In the genomic region with DNA sequence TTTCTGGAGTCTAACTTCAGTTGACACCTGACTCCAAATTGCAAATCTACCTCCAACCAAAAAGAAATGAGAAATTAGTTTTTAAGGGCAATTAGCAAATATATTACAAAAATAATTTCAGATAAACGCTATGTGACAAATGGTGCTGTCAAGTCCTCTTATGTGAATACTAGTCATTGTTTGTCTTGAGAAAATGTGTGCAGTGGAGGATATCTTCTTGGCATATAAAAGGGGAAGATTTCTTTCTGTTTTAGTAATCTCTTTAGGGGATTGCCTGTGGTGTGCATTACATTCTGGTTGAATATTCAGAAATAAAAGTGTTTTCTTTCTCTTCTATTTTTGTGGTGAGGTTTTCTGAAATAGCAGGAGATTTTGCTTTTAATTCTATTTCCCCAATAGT, we compare ENCODE assay signal across 1 cellular context.
A peak's percentile ranks its signal among the peaks of the same experiment; 100 is the strongest.
TF ChIP-seq lines count a peak whose summit lies in the region.

No MANE protein-coding gene starts in this region.

TF ChIP-seq in GM12878, 131 proteins besides CTCF, POLR2A, EP300 and RAD21 (continued from another document and continues in another):
- TF ChIP-seq, protein P1, sequence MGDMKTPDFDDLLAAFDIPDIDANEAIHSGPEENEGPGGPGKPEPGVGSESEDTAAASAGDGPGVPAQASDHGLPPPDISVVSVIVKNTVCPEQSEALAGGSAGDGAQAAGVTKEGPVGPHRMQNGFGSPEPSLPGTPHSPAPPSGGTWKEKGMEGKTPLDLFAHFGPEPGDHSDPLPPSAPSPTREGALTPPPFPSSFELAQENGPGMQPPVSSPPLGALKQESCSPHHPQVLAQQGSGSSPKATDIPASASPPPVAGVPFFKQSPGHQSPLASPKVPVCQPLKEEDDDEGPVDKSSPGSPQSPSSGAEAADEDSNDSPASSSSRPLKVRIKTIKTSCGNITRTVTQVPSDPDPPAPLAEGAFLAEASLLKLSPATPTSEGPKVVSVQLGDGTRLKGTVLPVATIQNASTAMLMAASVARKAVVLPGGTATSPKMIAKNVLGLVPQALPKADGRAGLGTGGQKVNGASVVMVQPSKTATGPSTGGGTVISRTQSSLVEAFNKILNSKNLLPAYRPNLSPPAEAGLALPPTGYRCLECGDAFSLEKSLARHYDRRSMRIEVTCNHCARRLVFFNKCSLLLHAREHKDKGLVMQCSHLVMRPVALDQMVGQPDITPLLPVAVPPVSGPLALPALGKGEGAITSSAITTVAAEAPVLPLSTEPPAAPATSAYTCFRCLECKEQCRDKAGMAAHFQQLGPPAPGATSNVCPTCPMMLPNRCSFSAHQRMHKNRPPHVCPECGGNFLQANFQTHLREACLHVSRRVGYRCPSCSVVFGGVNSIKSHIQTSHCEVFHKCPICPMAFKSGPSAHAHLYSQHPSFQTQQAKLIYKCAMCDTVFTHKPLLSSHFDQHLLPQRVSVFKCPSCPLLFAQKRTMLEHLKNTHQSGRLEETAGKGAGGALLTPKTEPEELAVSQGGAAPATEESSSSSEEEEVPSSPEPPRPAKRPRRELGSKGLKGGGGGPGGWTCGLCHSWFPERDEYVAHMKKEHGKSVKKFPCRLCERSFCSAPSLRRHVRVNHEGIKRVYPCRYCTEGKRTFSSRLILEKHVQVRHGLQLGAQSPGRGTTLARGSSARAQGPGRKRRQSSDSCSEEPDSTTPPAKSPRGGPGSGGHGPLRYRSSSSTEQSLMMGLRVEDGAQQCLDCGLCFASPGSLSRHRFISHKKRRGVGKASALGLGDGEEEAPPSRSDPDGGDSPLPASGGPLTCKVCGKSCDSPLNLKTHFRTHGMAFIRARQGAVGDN (IDR thresholded peaks at IDR 0.05), result peak; percentile 81; the same call in 1 of the 2 replicates
- TF ChIP-seq, protein P2, sequence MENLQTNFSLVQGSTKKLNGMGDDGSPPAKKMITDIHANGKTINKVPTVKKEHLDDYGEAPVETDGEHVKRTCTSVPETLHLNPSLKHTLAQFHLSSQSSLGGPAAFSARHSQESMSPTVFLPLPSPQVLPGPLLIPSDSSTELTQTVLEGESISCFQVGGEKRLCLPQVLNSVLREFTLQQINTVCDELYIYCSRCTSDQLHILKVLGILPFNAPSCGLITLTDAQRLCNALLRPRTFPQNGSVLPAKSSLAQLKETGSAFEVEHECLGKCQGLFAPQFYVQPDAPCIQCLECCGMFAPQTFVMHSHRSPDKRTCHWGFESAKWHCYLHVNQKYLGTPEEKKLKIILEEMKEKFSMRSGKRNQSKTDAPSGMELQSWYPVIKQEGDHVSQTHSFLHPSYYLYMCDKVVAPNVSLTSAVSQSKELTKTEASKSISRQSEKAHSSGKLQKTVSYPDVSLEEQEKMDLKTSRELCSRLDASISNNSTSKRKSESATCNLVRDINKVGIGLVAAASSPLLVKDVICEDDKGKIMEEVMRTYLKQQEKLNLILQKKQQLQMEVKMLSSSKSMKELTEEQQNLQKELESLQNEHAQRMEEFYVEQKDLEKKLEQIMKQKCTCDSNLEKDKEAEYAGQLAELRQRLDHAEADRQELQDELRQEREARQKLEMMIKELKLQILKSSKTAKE (IDR thresholded peaks at IDR 0.05; ENCODE audit: low read depth, poor library complexity, severe bottlenecking), result peak; percentile 71
- TF ChIP-seq HDGF (IDR thresholded peaks at IDR 0.05), result no peak
- no peak for TF ChIP-seq NFYA (IDR thresholded peaks at IDR 0.05; ENCODE audit: borderline replicate concordance, low read depth, low read length)
- TF ChIP-seq, protein P3, sequence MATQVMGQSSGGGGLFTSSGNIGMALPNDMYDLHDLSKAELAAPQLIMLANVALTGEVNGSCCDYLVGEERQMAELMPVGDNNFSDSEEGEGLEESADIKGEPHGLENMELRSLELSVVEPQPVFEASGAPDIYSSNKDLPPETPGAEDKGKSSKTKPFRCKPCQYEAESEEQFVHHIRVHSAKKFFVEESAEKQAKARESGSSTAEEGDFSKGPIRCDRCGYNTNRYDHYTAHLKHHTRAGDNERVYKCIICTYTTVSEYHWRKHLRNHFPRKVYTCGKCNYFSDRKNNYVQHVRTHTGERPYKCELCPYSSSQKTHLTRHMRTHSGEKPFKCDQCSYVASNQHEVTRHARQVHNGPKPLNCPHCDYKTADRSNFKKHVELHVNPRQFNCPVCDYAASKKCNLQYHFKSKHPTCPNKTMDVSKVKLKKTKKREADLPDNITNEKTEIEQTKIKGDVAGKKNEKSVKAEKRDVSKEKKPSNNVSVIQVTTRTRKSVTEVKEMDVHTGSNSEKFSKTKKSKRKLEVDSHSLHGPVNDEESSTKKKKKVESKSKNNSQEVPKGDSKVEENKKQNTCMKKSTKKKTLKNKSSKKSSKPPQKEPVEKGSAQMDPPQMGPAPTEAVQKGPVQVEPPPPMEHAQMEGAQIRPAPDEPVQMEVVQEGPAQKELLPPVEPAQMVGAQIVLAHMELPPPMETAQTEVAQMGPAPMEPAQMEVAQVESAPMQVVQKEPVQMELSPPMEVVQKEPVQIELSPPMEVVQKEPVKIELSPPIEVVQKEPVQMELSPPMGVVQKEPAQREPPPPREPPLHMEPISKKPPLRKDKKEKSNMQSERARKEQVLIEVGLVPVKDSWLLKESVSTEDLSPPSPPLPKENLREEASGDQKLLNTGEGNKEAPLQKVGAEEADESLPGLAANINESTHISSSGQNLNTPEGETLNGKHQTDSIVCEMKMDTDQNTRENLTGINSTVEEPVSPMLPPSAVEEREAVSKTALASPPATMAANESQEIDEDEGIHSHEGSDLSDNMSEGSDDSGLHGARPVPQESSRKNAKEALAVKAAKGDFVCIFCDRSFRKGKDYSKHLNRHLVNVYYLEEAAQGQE (IDR thresholded peaks at IDR 0.05; ENCODE audit: low read depth, low read length), result no peak
- TF ChIP-seq SMARCA5 (IDR thresholded peaks at IDR 0.05), result no peak
- no peak for TF ChIP-seq YBX1 (IDR thresholded peaks at IDR 0.05)
- TF ChIP-seq, protein P4, sequence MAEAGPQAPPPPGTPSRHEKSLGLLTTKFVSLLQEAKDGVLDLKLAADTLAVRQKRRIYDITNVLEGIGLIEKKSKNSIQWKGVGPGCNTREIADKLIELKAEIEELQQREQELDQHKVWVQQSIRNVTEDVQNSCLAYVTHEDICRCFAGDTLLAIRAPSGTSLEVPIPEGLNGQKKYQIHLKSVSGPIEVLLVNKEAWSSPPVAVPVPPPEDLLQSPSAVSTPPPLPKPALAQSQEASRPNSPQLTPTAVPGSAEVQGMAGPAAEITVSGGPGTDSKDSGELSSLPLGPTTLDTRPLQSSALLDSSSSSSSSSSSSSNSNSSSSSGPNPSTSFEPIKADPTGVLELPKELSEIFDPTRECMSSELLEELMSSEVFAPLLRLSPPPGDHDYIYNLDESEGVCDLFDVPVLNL (IDR thresholded peaks at IDR 0.05; ENCODE audit: low read depth, low read length), result no peak
- peak; percentile 57 for TF ChIP-seq IKZF1 (conservative IDR thresholded peaks at IDR 0.05)
- no peak for TF ChIP-seq NR2C1 (IDR thresholded peaks at IDR 0.05)
- TF ChIP-seq, protein P5, sequence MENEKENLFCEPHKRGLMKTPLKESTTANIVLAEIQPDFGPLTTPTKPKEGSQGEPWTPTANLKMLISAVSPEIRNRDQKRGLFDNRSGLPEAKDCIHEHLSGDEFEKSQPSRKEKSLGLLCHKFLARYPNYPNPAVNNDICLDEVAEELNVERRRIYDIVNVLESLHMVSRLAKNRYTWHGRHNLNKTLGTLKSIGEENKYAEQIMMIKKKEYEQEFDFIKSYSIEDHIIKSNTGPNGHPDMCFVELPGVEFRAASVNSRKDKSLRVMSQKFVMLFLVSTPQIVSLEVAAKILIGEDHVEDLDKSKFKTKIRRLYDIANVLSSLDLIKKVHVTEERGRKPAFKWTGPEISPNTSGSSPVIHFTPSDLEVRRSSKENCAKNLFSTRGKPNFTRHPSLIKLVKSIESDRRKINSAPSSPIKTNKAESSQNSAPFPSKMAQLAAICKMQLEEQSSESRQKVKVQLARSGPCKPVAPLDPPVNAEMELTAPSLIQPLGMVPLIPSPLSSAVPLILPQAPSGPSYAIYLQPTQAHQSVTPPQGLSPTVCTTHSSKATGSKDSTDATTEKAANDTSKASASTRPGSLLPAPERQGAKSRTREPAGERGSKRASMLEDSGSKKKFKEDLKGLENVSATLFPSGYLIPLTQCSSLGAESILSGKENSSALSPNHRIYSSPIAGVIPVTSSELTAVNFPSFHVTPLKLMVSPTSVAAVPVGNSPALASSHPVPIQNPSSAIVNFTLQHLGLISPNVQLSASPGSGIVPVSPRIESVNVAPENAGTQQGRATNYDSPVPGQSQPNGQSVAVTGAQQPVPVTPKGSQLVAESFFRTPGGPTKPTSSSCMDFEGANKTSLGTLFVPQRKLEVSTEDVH (IDR thresholded peaks at IDR 0.05; ENCODE audit: low read depth, partially characterized antibody), result no peak
- TF ChIP-seq RUNX3 (IDR thresholded peaks at IDR 0.05; ENCODE audit: low read length), result no peak
- TF ChIP-seq SREBF2 (IDR thresholded peaks at IDR 0.05; ENCODE audit: low read length), result no peak
- TF ChIP-seq ZBED1 (IDR thresholded peaks at IDR 0.05; ENCODE audit: borderline replicate concordance), result peak; percentile 89
- peak; percentile 85 for TF ChIP-seq MEF2A (IDR thresholded peaks at IDR 0.05; ENCODE audit: insufficient read depth, low read depth, low read length)
- TF ChIP-seq MTA3 (IDR thresholded peaks at IDR 0.05; ENCODE audit: borderline replicate concordance, low read length), result no peak
- TF ChIP-seq, protein P6, sequence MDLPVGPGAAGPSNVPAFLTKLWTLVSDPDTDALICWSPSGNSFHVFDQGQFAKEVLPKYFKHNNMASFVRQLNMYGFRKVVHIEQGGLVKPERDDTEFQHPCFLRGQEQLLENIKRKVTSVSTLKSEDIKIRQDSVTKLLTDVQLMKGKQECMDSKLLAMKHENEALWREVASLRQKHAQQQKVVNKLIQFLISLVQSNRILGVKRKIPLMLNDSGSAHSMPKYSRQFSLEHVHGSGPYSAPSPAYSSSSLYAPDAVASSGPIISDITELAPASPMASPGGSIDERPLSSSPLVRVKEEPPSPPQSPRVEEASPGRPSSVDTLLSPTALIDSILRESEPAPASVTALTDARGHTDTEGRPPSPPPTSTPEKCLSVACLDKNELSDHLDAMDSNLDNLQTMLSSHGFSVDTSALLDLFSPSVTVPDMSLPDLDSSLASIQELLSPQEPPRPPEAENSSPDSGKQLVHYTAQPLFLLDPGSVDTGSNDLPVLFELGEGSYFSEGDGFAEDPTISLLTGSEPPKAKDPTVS (IDR thresholded peaks at IDR 0.05; ENCODE audit: low read depth, low read length), result no peak
- no peak for TF ChIP-seq POLR2AphosphoS5 (IDR thresholded peaks at IDR 0.05; ENCODE audit: low read length)
- TF ChIP-seq BCL11A (IDR thresholded peaks at IDR 0.05; ENCODE audit: low read depth, low read length), result peak; percentile 44; the same call in 1 of the 2 replicates
- TF ChIP-seq ETV6 (conservative IDR thresholded peaks at IDR 0.05 in 1 of 2, IDR thresholded peaks at IDR 0.05 in 1 of 2; ENCODE audit: borderline replicate concordance in 1 of 2, low read depth in 1 of 2), result no peak
- no peak for TF ChIP-seq GABPA (IDR thresholded peaks at IDR 0.05; ENCODE audit: low read depth)
- no peak for TF ChIP-seq SUZ12 (IDR thresholded peaks at IDR 0.05; ENCODE audit: unreplicated experiment)
- no peak for TF ChIP-seq SREBF1 (IDR thresholded peaks at IDR 0.05; ENCODE audit: low read length)
- no peak for TF ChIP-seq PAX8 (IDR thresholded peaks at IDR 0.05)
- TF ChIP-seq ZNF384 (IDR thresholded peaks at IDR 0.05; ENCODE audit: borderline replicate concordance, low read depth, low read length), result no peak
- TF ChIP-seq, protein P7, sequence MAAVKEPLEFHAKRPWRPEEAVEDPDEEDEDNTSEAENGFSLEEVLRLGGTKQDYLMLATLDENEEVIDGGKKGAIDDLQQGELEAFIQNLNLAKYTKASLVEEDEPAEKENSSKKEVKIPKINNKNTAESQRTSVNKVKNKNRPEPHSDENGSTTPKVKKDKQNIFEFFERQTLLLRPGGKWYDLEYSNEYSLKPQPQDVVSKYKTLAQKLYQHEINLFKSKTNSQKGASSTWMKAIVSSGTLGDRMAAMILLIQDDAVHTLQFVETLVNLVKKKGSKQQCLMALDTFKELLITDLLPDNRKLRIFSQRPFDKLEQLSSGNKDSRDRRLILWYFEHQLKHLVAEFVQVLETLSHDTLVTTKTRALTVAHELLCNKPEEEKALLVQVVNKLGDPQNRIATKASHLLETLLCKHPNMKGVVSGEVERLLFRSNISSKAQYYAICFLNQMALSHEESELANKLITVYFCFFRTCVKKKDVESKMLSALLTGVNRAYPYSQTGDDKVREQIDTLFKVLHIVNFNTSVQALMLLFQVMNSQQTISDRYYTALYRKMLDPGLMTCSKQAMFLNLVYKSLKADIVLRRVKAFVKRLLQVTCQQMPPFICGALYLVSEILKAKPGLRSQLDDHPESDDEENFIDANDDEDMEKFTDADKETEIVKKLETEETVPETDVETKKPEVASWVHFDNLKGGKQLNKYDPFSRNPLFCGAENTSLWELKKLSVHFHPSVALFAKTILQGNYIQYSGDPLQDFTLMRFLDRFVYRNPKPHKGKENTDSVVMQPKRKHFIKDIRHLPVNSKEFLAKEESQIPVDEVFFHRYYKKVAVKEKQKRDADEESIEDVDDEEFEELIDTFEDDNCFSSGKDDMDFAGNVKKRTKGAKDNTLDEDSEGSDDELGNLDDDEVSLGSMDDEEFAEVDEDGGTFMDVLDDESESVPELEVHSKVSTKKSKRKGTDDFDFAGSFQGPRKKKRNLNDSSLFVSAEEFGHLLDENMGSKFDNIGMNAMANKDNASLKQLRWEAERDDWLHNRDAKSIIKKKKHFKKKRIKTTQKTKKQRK (IDR thresholded peaks at IDR 0.05; ENCODE audit: low read depth, low read length), result no peak
- peak; percentile 57 for TF ChIP-seq CREM (IDR thresholded peaks at IDR 0.05; ENCODE audit: low read depth)
- TF ChIP-seq, protein P8, sequence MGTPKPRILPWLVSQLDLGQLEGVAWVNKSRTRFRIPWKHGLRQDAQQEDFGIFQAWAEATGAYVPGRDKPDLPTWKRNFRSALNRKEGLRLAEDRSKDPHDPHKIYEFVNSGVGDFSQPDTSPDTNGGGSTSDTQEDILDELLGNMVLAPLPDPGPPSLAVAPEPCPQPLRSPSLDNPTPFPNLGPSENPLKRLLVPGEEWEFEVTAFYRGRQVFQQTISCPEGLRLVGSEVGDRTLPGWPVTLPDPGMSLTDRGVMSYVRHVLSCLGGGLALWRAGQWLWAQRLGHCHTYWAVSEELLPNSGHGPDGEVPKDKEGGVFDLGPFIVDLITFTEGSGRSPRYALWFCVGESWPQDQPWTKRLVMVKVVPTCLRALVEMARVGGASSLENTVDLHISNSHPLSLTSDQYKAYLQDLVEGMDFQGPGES (IDR thresholded peaks at IDR 0.05), result no peak
- TF ChIP-seq TCF12 (IDR thresholded peaks at IDR 0.05; ENCODE audit: low read depth, low read length), result 0 out of 2 replicates have a peak, but pooled peaks have one; percentile 6
- no peak for TF ChIP-seq CBX5 (IDR thresholded peaks at IDR 0.05; ENCODE audit: low read depth)
- no peak for TF ChIP-seq LARP7 (IDR thresholded peaks at IDR 0.05)
- TF ChIP-seq STAT3 (IDR thresholded peaks at IDR 0.05; ENCODE audit: low read depth, low read length), result no peak
- TF ChIP-seq, protein P9, sequence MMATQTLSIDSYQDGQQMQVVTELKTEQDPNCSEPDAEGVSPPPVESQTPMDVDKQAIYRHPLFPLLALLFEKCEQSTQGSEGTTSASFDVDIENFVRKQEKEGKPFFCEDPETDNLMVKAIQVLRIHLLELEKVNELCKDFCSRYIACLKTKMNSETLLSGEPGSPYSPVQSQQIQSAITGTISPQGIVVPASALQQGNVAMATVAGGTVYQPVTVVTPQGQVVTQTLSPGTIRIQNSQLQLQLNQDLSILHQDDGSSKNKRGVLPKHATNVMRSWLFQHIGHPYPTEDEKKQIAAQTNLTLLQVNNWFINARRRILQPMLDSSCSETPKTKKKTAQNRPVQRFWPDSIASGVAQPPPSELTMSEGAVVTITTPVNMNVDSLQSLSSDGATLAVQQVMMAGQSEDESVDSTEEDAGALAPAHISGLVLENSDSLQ (IDR thresholded peaks at IDR 0.05), result peak; percentile 55; the same call in 1 of the 2 replicates
